In genomic region chr12:118359541-118359915, GRCh38 we compare ENCODE assay signal across 13 cellular contexts. TPM values are rescaled to one million over a fixed set of nuclear protein-coding genes. Genes with fewer than 3 reads are reported as not detected.
A peak's percentile ranks its signal among the peaks of the same experiment; 100 is the strongest.
DNase-seq lines count a peak whose midpoint lies in the region; ATAC-seq, FAIRE-seq and TF ChIP-seq lines count a peak whose summit lies in the region.
"Had no signal": no experiment of that assay in that cellular context is flagged by ENCODE, and none has a peak within 500 bp of the region (broad histone marks: within the 10 kb centered on the region; RNA-seq: fewer than 3 reads in every experiment).

No MANE protein-coding gene starts in this region.

- H3K27me3 ChIP-seq in endothelial cell of umbilical vein (ENCODE audit: control insufficient read depth in 2 of 2, insufficient read depth in 2 of 2, low read length in 2 of 2): no peaks in the 10 kb centered on the region

- no peaks in the 10 kb centered on the region for H3K9me3 ChIP-seq in endothelial cell of umbilical vein (replicated peaks; ENCODE audit: control insufficient read depth, insufficient read depth, low read length)
- H3K9me3 ChIP-seq: Caco-2 had no signal

- no peak for TF ChIP-seq POLR2A in endothelial cell of umbilical vein (IDR thresholded peaks at IDR 0.05; ENCODE audit: low read depth, low read length)

- dilution Hi-C loops in endothelial cell of umbilical vein (cut with MboI; ENCODE audit: extremely low pct_ligation_motif_present, low sequenced_read_pairs): no loop called here

- intact Hi-C loops in endothelial cell of umbilical vein (cut with micrococcal nuclease) (loop anchor here (1.0 kb wide), 1 partner anchor 14 kb away; no protein-coding TSS in a partner anchor), cardiac septum (cut with DNase I) (no loop called here), Right ventricle myocardium superior (cut with DNase I) (no loop called here)

- FAIRE-seq in endothelial cell of umbilical vein (lab: Jason Lieb, UNC): no peak
- FAIRE-seq: H1 had no signal

- peak; percentile 23 for DNase-seq in stimulated activated CD4-positive, alpha-beta T cell treated with anti-CD3 and anti-CD28 coated beads, Interleukin-4, amount 100 ng/mL, for 24 hours
- DNase-seq in stimulated activated CD4-positive, alpha-beta T cell treated with anti-CD3 and anti-CD28 coated beads, Interleukin-12 subunit alpha, Interleukin-12 subunit beta, amount 100 ng/mL, for 4 hours: no peak
- DNase-seq in RWPE1 (ENCODE audit: low spot score) (no peak), endothelial cell of umbilical vein (ENCODE audit: low read depth, low spot score) (no peak), cardiac septum (ENCODE audit: low spot score) (no peak), DMS153 (lab: John Stamatoyannopoulos, UW) (no peak), Right ventricle myocardium superior (no peak)
- DNase-seq: Caco-2, left cardiac atrium, NCI-H1092 treated with DMSO at 0.1 percent for 48 hours had no signal

- H3K4me2 ChIP-seq in endothelial cell of umbilical vein (ENCODE audit: insufficient read depth, low read length): peak overlapping the region; percentile 83

- H3K27ac ChIP-seq in RWPE1: peak overlapping the region; percentile 70
- H3K27ac ChIP-seq in endothelial cell of umbilical vein (ENCODE audit: insufficient read depth, low read depth, low read length): peak overlapping the region; percentile 57
- H3K27ac ChIP-seq: coronary artery had no signal

- H2AFZ ChIP-seq in endothelial cell of umbilical vein (ENCODE audit: low read depth, low read length): no peak overlapping the region

- H4K20me1 ChIP-seq in endothelial cell of umbilical vein (replicated peaks; ENCODE audit: control insufficient read depth, extremely low read depth, insufficient read depth, low read length): no peaks in the 10 kb centered on the region

- H3K9ac ChIP-seq in endothelial cell of umbilical vein (replicated peaks; ENCODE audit: extremely low read depth, insufficient read depth, low read length): no peak overlapping the region

- no TSS peak for BruUV-seq in endothelial cell of umbilical vein (replicated peaks; lab: Mats Ljungman, UMichigan)

- H3K4me1 ChIP-seq in endothelial cell of umbilical vein (ENCODE audit: control insufficient read depth, extremely low read depth, insufficient read depth, low read length): peaks cover 50% of the 10 kb centered on the region

- ATAC-seq in GM19463 (IDR thresholded peaks at IDR 0.05; ENCODE audit: unreplicated experiment): no peak
- no peak for ATAC-seq in Right ventricle myocardium superior (ENCODE audit: poor library complexity)
- ATAC-seq: left cardiac atrium had no signal

- POLR2A ChIA-PET in RWPE1 (lab: Yijun Ruan, JAX; ENCODE audit: low non-redundant PET): no interaction called here
- POLR2A ChIA-PET in endothelial cell of umbilical vein (lab: Charles Lee): interaction anchor here (1.2 to 1.7 kb wide), 2 partner anchors 13 to 17 kb away, joined by 3 to 4 read pairs; partner anchors contain the start of genes SUDS3 and TAOK3

- no peaks in the 10 kb centered on the region for H3K36me3 ChIP-seq in endothelial cell of umbilical vein (ENCODE audit: control insufficient read depth in 2 of 2, extremely low read depth in 1 of 2, insufficient read depth in 2 of 2, low read length in 2 of 2)

- peak overlapping the region in 1 of 3 experiments; percentile 72 for H3K4me3 ChIP-seq in endothelial cell of umbilical vein (replicated peaks in 1 of 3; ENCODE audit: insufficient read depth in 1 of 3, low read depth in 1 of 3, low read length in 3 of 3)
- H3K4me3 ChIP-seq: coronary artery had no signal

- H3K79me2 ChIP-seq in endothelial cell of umbilical vein (ENCODE audit: control insufficient read depth, insufficient read depth, low read length): peaks cover 72% of the 10 kb centered on the region

- TF ChIP-seq CTCF in RWPE1 (conservative IDR thresholded peaks at IDR 0.05; ENCODE audit: low read depth) (no peak), endothelial cell of umbilical vein (IDR thresholded peaks at IDR 0.05; ENCODE audit: extremely low read depth in 1 of 2, insufficient read depth in 1 of 2, low read depth in 1 of 2, low read length in 2 of 2) (no peak)

- H3K9me1 ChIP-seq in endothelial cell of umbilical vein (replicated peaks; ENCODE audit: control insufficient read depth, extremely low read depth, insufficient read depth, low read length): no peaks in the 10 kb centered on the region

- CTCF ChIA-PET in RWPE1 (lab: Yijun Ruan, JAX) (interaction anchor here (0.6 to 0.8 kb wide), 2 partner anchors 238 to 1447 kb away, joined by 3 to 5 read pairs; no protein-coding TSS in a partner anchor), endothelial cell of umbilical vein (lab: Charles Lee) (interaction anchor here (0.8 to 5.0 kb wide), 5 partner anchors 11 to 177 kb away, joined by 3 to 37 read pairs (median 4); partner anchors contain the start of gene SUDS3)

TF ChIP-seq in endothelial cell of umbilical vein, 7 proteins besides CTCF, POLR2A, EP300 and RAD21:
- TF ChIP-seq GATA2 (IDR thresholded peaks at IDR 0.05; ENCODE audit: insufficient read depth, insufficient read length, low read depth, low read length): no peak
- TF ChIP-seq FOS (IDR thresholded peaks at IDR 0.05; ENCODE audit: borderline replicate concordance, insufficient read depth, low read length): no peak
- TF ChIP-seq JUN (IDR thresholded peaks at IDR 0.05; ENCODE audit: borderline replicate concordance, insufficient read depth, insufficient read length, low read depth): no peak
- TF ChIP-seq MAX (IDR thresholded peaks at IDR 0.05; ENCODE audit: insufficient read depth, insufficient read length): no peak

RNA-seq across cellular contexts. Expression of gene TAOK3, which starts 13.2 kb away (rescaled TPM):
- total RNA-seq in endothelial cell of umbilical vein (23.1 and 28.9 TPM in 2 replicates), cardiac septum (21.7 TPM), Right ventricle myocardium superior (21.8 TPM)
- polyA plus RNA-seq in endothelial cell of umbilical vein: 7.6 and 11.3 TPM in 2 replicates
- polyA plus RNA-seq in endothelial cell of umbilical vein (2011; cell fraction: cytosol; rRNA removed): 16.0 and 16.1 TPM in 2 replicates
- polyA plus RNA-seq in endothelial cell of umbilical vein (2011; cell fraction: nucleus; rRNA removed): 32.4 and 40.3 TPM in 2 replicates
- polyA plus RNA-seq in endothelial cell of umbilical vein (2012): 33.8 and 43.3 TPM in 2 replicates
- polyA minus RNA-seq in endothelial cell of umbilical vein: 52.6 and 59.0 TPM in 2 replicates
- 6.0 TPM for polyA minus RNA-seq in endothelial cell of umbilical vein (2011; cell fraction: cytosol; rRNA and poly(A)+ RNA removed)
- 38.0 and 52.2 TPM in 2 replicates for polyA minus RNA-seq in endothelial cell of umbilical vein (2011; cell fraction: nucleus; rRNA and poly(A)+ RNA removed)

RNA-seq across cellular contexts. Expression of gene SUDS3, which starts 16.8 kb away (rescaled TPM):
- total RNA-seq in endothelial cell of umbilical vein: 25.6 and 27.4 TPM in 2 replicates
- 14.3 and 16.9 TPM in 2 replicates for polyA plus RNA-seq in endothelial cell of umbilical vein
- 10.6 and 11.7 TPM in 2 replicates for polyA plus RNA-seq in endothelial cell of umbilical vein (2011; cell fraction: cytosol; rRNA removed)
- 39.6 and 53.1 TPM in 2 replicates for polyA plus RNA-seq in endothelial cell of umbilical vein (2011; cell fraction: nucleus; rRNA removed)
- polyA plus RNA-seq in endothelial cell of umbilical vein (2012): 15.9 and 17.1 TPM in 2 replicates
- polyA minus RNA-seq in endothelial cell of umbilical vein: 36.2 and 38.4 TPM in 2 replicates
- 13.4 TPM for polyA minus RNA-seq in endothelial cell of umbilical vein (2011; cell fraction: cytosol; rRNA and poly(A)+ RNA removed)
- 34.2 and 42.4 TPM in 2 replicates for polyA minus RNA-seq in endothelial cell of umbilical vein (2011; cell fraction: nucleus; rRNA and poly(A)+ RNA removed)
- total RNA-seq in cardiac septum: 25.4 TPM
- total RNA-seq in Right ventricle myocardium superior: 17.0 TPM
